Comparison of ENCODE assay signal across 8 cellular contexts in the genomic region with DNA sequence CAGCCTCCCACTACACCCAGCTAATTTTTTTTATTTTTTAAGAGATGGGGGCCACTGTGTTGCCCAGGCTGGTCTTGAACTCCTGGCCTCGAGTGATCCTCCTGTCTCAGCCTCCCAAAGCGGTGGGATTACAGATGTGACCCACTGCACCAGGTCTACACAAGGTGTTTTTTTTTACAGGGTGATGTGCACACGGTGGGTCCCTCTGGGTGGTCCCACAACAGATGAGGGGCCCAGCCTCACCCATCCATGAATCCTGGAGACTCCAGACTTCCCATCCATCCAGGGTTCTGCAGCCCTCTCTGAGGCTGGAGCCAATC. TPM values are rescaled to one million over a fixed set of nuclear protein-coding genes. Genes with fewer than 3 reads are reported as not detected.
DNase-seq lines count a peak whose midpoint lies in the region; ATAC-seq, FAIRE-seq and TF ChIP-seq lines count a peak whose summit lies in the region.

No MANE protein-coding gene starts in this region.

- no peaks in the 10 kb centered on the region for H3K79me2 ChIP-seq in H9 (ENCODE audit: insufficient read depth, low read length)

- no peak overlapping the region for H2AFZ ChIP-seq in H9 (ENCODE audit: low read length)

- H3K23ac ChIP-seq in H9 (ENCODE audit: insufficient read length, low read depth, low read length) = no peak overlapping the region

- H3K36me3 ChIP-seq in WERI-Rb-1 (0 out of 2 replicates have a peak, but pooled peaks cover 3% of the 10 kb centered on the region), small intestine (ENCODE audit: control insufficient read depth in 2 of 2, insufficient read depth in 2 of 2, low read length in 2 of 2) (no peaks in the 10 kb centered on the region)

- peak overlapping the region; percentile 24 for H3T11ph ChIP-seq in H9 (ENCODE audit: low read length)

- no peak overlapping the region for H4K91ac ChIP-seq in H9 (ENCODE audit: insufficient read length, low read depth, low read length)

- H3K27me3 ChIP-seq in H9 (ENCODE audit: insufficient read depth, low read length) (peaks cover 41% of the 10 kb centered on the region), WERI-Rb-1 (ENCODE audit: insufficient read depth, low read depth, severe bottlenecking) (no peaks in the 10 kb centered on the region), right cardiac atrium (ENCODE audit: control insufficient read depth, insufficient read depth) (no peaks in the 10 kb centered on the region), small intestine (ENCODE audit: control insufficient read depth in 2 of 2, insufficient read depth in 2 of 2, low read length in 2 of 2) (peaks cover 0 to 12% of the 10 kb centered on the region in 2 donors)

- H3K4me3 ChIP-seq in WERI-Rb-1 (ENCODE audit: low read depth, low read length) (peak overlapping the region; percentile 52), right cardiac atrium (ENCODE audit: low read length) (peak overlapping the region; percentile 37), small intestine (ENCODE audit: low read depth in 1 of 2, low read length in 2 of 2) (peak overlapping the region; percentile 16 to 63)

- no peak overlapping the region for H2BK20ac ChIP-seq in H9 (ENCODE audit: low read depth, low read length, poor library complexity, severe bottlenecking)

- H3K27me3 Mint-ChIP-seq in H9 (ENCODE audit: low read depth) = peaks cover 85% of the 10 kb centered on the region

- DNase-seq in H9 (no peak), WERI-Rb-1 (no peak), right cardiac atrium (no peak), small intestine (no peak)

- H3K36me3 Mint-ChIP-seq in H9 (ENCODE audit: insufficient read depth in 1 of 3, low read depth in 3 of 3) = no peaks in the 10 kb centered on the region

- H3K4ac ChIP-seq in H9 (ENCODE audit: low read depth, low read length) = peak overlapping the region; percentile 69; the same call in 1 of the 2 replicates

- no peak for ATAC-seq in right cardiac atrium
- ATAC-seq in HG02884 (IDR thresholded peaks at IDR 0.05; ENCODE audit: unreplicated experiment) = no peak
- ATAC-seq in GM21526 (IDR thresholded peaks at IDR 0.05; ENCODE audit: low FRiP score, unreplicated experiment) = no peak
- no peak for ATAC-seq in HG02759 (IDR thresholded peaks at IDR 0.05; ENCODE audit: unreplicated experiment)
- no peak for ATAC-seq in HG03378 (IDR thresholded peaks at IDR 0.05; ENCODE audit: unreplicated experiment)

- no peak overlapping the region for H2BK15ac ChIP-seq in H9 (ENCODE audit: low read depth, low read length)

- peaks cover 23% of the 10 kb centered on the region for H3K23me2 ChIP-seq in H9 (ENCODE audit: insufficient read length, low read depth, low read length, poor library complexity, severe bottlenecking)

- no CpG with 5 or more reads among the region's 3 CpGs for WGBS in H9 (ENCODE audit: extremely low coverage, insufficient read length, low lambda C conversion rate)
- 58% methylated on average over 3 of the region's 3 CpGs for WGBS in right cardiac atrium
- WGBS in small intestine, 3 donors = 47 to 62% (median 57%) methylated on average over 3 of the region's 3 CpGs

- no peak overlapping the region for H2BK5ac ChIP-seq in H9 (ENCODE audit: insufficient read length, low read length)

- no peaks in the 10 kb centered on the region for H3K4me1 ChIP-seq in H9 (ENCODE audit: insufficient read depth, low read length)
- H3K4me1 ChIP-seq in right cardiac atrium (ENCODE audit: control insufficient read depth, insufficient read depth, low read length) = peaks cover 2% of the 10 kb centered on the region
- H3K4me1 ChIP-seq in small intestine (ENCODE audit: control insufficient read depth in 2 of 2, insufficient read depth in 1 of 2, low read depth in 1 of 2, low read length in 1 of 2) = no peaks in the 10 kb centered on the region

- no peaks in the 10 kb centered on the region for H4K20me1 ChIP-seq in H9 (ENCODE audit: control insufficient read depth, insufficient read depth, insufficient read length)

- H3K18ac ChIP-seq in H9 (ENCODE audit: insufficient read length, low read depth, low read length) = peak overlapping the region; percentile 94

- no peak overlapping the region for H3K56ac ChIP-seq in H9 (ENCODE audit: insufficient read length, low read depth, low read length)

- peaks cover 0 to 2% of the 10 kb centered on the region in 2 experiments; a peak in 3 of 5 replicates for H3K9me3 Mint-ChIP-seq in H9

- TF ChIP-seq CTCF in H9 (conservative IDR thresholded peaks at IDR 0.05) (no peak), WERI-Rb-1 (IDR thresholded peaks at IDR 0.05; ENCODE audit: low read depth, low read length) (no peak)

- peaks cover 9 to 10% of the 10 kb centered on the region in 2 experiments; a peak in 3 of 4 replicates for H3K4me1 Mint-ChIP-seq in H9

- H3K27ac Mint-ChIP-seq in H9 = no peak overlapping the region

- H3K27ac ChIP-seq in H9 (ENCODE audit: insufficient read length, low read depth, low read length) = no peak overlapping the region
- H3K27ac ChIP-seq in WERI-Rb-1 = no peak overlapping the region; the same call in 1 of the 2 replicates
- peak overlapping the region; percentile 83 for H3K27ac ChIP-seq in right cardiac atrium (ENCODE audit: low read length)
- peak overlapping the region in 1 of 2 donors; percentile 88 for H3K27ac ChIP-seq in small intestine (ENCODE audit: low read depth in 1 of 2, low read length in 1 of 2)

- H3K4me2 ChIP-seq in H9 (ENCODE audit: insufficient read depth, insufficient read length, low read length) = peak overlapping the region; percentile 60

- no peak overlapping the region for H4K8ac ChIP-seq in H9 (replicated peaks; ENCODE audit: insufficient read length, low read depth, low read length)

- no peak overlapping the region for H2AK5ac ChIP-seq in H9 (ENCODE audit: insufficient read length, low read length)

- H2BK120ac ChIP-seq in H9 (ENCODE audit: low read depth, low read length, poor library complexity, severe bottlenecking) = peak overlapping the region; percentile 87

- no peak for FAIRE-seq in small intestine (lab: Jason Lieb, UNC)

- H3K9me3 ChIP-seq in H9 (ENCODE audit: control insufficient read depth, low read depth, low read length) (no peaks in the 10 kb centered on the region), WERI-Rb-1 (ENCODE audit: severe bottlenecking) (no peaks in the 10 kb centered on the region), right cardiac atrium (ENCODE audit: control insufficient read depth, low read length) (no peaks in the 10 kb centered on the region), small intestine (ENCODE audit: control insufficient read depth, low read depth) (no peaks in the 10 kb centered on the region)

- H3K4me3 Mint-ChIP-seq in H9 = peak overlapping the region in 1 of 2 experiments; percentile 60; a peak in 2 of 5 replicates

- no peaks in the 10 kb centered on the region for H3K79me1 ChIP-seq in H9 (ENCODE audit: insufficient read depth, low read depth, low read length, poor library complexity, severe bottlenecking)

- H3K14ac ChIP-seq in H9 (ENCODE audit: insufficient read depth, low read length) = peak overlapping the region; percentile 91; the same call in 1 of the 2 replicates

- no peak overlapping the region for H4K5ac ChIP-seq in H9 (ENCODE audit: insufficient read length, low read depth, low read length)

- no peak overlapping the region for H3K9ac ChIP-seq in H9 (ENCODE audit: extremely low read depth, insufficient read length, low read length)

- intact Hi-C loops in right cardiac atrium (cut with DNase I) = loop anchor here (5.0 to 10.0 kb wide), 3 partner anchors 37 to 79 kb away; no protein-coding TSS in a partner anchor

- no peak overlapping the region for H2BK12ac ChIP-seq in H9 (ENCODE audit: insufficient read length, low read depth, low read length)

RNA-seq across cellular contexts. Expression of gene KLF2, which starts 0.6 kb away (rescaled TPM):
- total RNA-seq in H9 (2021) = 0.24 and 0.33 TPM in 2 replicates
- total RNA-seq in right cardiac atrium = 10 to 100 TPM; 53.3 to 73.5 (median 68.1) TPM
- polyA plus RNA-seq in right cardiac atrium = 30.9 TPM
- polyA plus RNA-seq in small intestine = 10 to 100 TPM in 1 of 3 donors, 1 to 10 TPM in 2; 1.1 to 25.4 (median 3.8) TPM

Comparison
In these comparisons a context has a peak if more than half of its experiments do, and no peak if none do; other contexts are left out.
1. RNA of gene KLF2, which starts 0.6 kb away (total RNA-seq): 53.3 to 73.5 TPM in right cardiac atrium; 0.24 to 0.33 TPM in H9; every median in the first group is over 10 times any median in the second.
2. Peak in every context shown above with its lines, with median percentiles within 50 percentile points of each other: H3K4me3 ChIP-seq.